10 cellular contexts compared by ENCODE assay signal in the genomic region with DNA sequence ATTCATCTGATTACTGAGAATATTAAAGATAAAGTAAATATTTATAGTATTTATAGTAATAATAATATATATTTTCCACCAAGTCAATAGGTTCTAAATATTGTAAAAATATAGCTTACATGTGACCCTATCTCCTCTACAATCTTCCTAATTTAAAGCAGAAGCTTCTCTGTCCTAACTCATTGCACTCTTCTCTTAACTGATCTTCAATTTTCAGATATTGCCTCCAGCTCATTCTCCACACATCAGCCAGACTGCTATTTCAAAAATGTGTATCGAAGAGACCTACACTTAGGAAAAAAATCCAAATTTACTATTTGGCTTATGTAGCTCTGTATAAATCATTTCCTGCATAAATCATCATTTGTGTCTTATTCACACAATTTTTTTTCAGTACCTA. TPM values are rescaled to one million over a fixed set of nuclear protein-coding genes. Genes with fewer than 3 reads are reported as not detected.
"Had no signal": no experiment of that assay in that cellular context is flagged by ENCODE, and none has a peak within 500 bp of the region (broad histone marks: within the 10 kb centered on the region; RNA-seq: fewer than 3 reads in every experiment).

No MANE protein-coding gene starts in this region.

- H3K36me3 ChIP-seq: HAP-1 had no signal

- DNase-seq: GM23248, GOT3, H7, HFFc6, KBM-7 had no signal

- H3K27ac ChIP-seq: GM23248, HL-60 had no signal

- H3K9me3 ChIP-seq: HAP-1 had no signal

- H3K9ac ChIP-seq: GM23248 had no signal

- H2AFZ ChIP-seq: GM23248 had no signal

- ATAC-seq: HCT116, HepG2 had no signal

- H3K4me1 ChIP-seq: HAP-1 had no signal

- H3K4me3 ChIP-seq: GM23248, HAP-1 had no signal

RNA-seq across cellular contexts. Expression of gene CDH18, which starts 47.8 kb away (rescaled TPM):
- polyA plus RNA-seq: GM23248, HepG2, IgD-negative memory B cell had no signal
